15 cellular contexts compared by ENCODE assay signal in genomic region chrX:37383313-37383712, GRCh38. TPM values are rescaled to one million over a fixed set of nuclear protein-coding genes. Genes with fewer than 3 reads are reported as not detected.
"Had no signal": no experiment of that assay in that cellular context is flagged by ENCODE, and none has a peak within 500 bp of the region (broad histone marks: within the 10 kb centered on the region; RNA-seq: fewer than 3 reads in every experiment).

No MANE protein-coding gene starts in this region.

- H3K27me3 ChIP-seq: ascending aorta, esophagus muscularis mucosa, heart right ventricle had no signal

- H3K9me3 ChIP-seq: esophagus muscularis mucosa, heart right ventricle had no signal

- FAIRE-seq: frontal cortex, keratinocyte, urothelium cell line had no signal

- DNase-seq: activated CD4-positive, alpha-beta T cell treated with anti-CD3 and anti-CD28 coated beads, Interleukin-2, amount 50 U/mL, for 4 hours; activated CD4-positive, CD25-positive, alpha-beta regulatory T cell treated with anti-CD3 and anti-CD28 coated beads, Interleukin-2, amount 50 U/mL, for 72 hours; activated CD8-positive, alpha-beta memory T cell treated with anti-CD3 and anti-CD28 coated beads, Interleukin-2, amount 10 ng/mL, durations not matched to agents 7 days and 5 days; activated gamma-delta T cell; activated T-cell treated with anti-CD3 and anti-CD28 coated beads, Interleukin-2, amount 50 U/mL, for 4 hours; heart right ventricle; nephron progenitor cell; retina; T-helper 17 cell had no signal

- ATAC-seq: activated CD8-positive, alpha-beta memory T cell treated with anti-CD3 and anti-CD28 coated beads, Interleukin-2, amount 10 ng/mL, durations not matched to agents 7 days and 5 days; activated T-cell treated with anti-CD3 and anti-CD28 coated beads, Interleukin-2, amount 50 U/mL, for 4 hours; heart right ventricle; T-helper 17 cell had no signal

- H3K27ac ChIP-seq: ascending aorta, esophagus muscularis mucosa, heart right ventricle, skin epidermis had no signal

- H3K36me3 ChIP-seq: ascending aorta, esophagus muscularis mucosa, heart right ventricle had no signal

- H3K4me3 ChIP-seq: ascending aorta, esophagus muscularis mucosa, heart right ventricle, skin epidermis had no signal

- H3K4me1 ChIP-seq: ascending aorta had no signal

RNA-seq across cellular contexts. Expression of gene PRRG1, which starts 34.1 kb away (rescaled TPM):
- total RNA-seq: activated CD8-positive, alpha-beta memory T cell treated with anti-CD3 and anti-CD28 coated beads, Interleukin-2, amount 10 ng/mL, durations not matched to agents 7 days and 5 days; activated T-cell treated with anti-CD3 and anti-CD28 coated beads, Interleukin-2, amount 50 U/mL, for 4 hours; T-helper 17 cell had no signal
